Comparison of ENCODE assay signal across 13 cellular contexts in the genomic region with DNA sequence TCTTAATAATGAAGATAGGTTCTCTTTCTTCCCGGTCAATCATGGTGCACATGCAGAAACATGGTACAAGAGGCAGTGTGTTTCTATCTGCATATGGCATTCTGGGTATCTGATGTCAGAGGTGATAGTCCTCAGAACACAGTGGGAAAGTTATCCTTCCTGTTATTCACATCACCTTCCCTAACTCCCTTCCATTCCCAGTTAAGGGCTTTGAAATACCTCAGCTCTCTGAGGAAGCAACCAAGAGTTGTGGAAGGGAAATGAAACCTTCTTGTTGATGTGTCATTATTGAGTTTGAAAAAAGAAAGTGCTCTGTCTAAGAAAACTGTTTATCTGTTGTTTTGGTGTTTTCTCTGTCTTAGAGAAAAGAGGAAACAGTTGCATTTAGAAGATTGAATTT. TPM values are rescaled to one million over a fixed set of nuclear protein-coding genes. Genes with fewer than 3 reads are reported as not detected.
DNase-seq lines count a peak whose midpoint lies in the region; ATAC-seq and TF ChIP-seq lines count a peak whose summit lies in the region.
"Had no signal": no experiment of that assay in that cellular context is flagged by ENCODE, and none has a peak within 500 bp of the region (broad histone marks: within the 10 kb centered on the region; RNA-seq: fewer than 3 reads in every experiment).

No MANE protein-coding gene starts in this region.

- H3K4me1 ChIP-seq in osteoblast (ENCODE audit: insufficient read depth, low read length): no peaks in the 10 kb centered on the region

- peaks cover 29% of the 10 kb centered on the region for H3K4me1 Mint-ChIP-seq in activated T-helper 1 cell treated with anti-CD3 and anti-CD28 coated beads, Interleukin-12 subunit alpha, Interleukin-12 subunit beta, Interleukin-2, Interleukin-4 antibody, amounts not matched to agents 30 ng/mL and 10 ng/mL and 1 ng/mL, durations not matched to agents 14 hours and 24 hours and 36 hours (ENCODE audit: low read depth)
- H3K4me1 Mint-ChIP-seq in activated naive CD4-positive, alpha-beta T cell treated with anti-CD3 and anti-CD28 coated beads for 36 hours (ENCODE audit: low read depth): peaks cover 2% of the 10 kb centered on the region

- peak overlapping the region; percentile 37 for H3K4me3 Mint-ChIP-seq in activated T-helper 1 cell treated with anti-CD3 and anti-CD28 coated beads, Interleukin-12 subunit alpha, Interleukin-12 subunit beta, Interleukin-2, Interleukin-4 antibody, amounts not matched to agents 30 ng/mL and 10 ng/mL and 1 ng/mL, durations not matched to agents 14 hours and 24 hours and 36 hours
- H3K4me3 Mint-ChIP-seq in activated naive CD4-positive, alpha-beta T cell treated with anti-CD3 and anti-CD28 coated beads for 36 hours: no peak overlapping the region
- H3K4me3 Mint-ChIP-seq: H9 had no signal

- H2AFZ ChIP-seq in osteoblast (ENCODE audit: low read length): no peak overlapping the region

- CTCF ChIA-PET in activated naive CD4-positive, alpha-beta T cell treated with anti-CD3 and anti-CD28 coated beads for 36 hours (lab: Charles Lee): no interaction called here

- no peak overlapping the region for H3K27ac Mint-ChIP-seq in activated T-helper 1 cell treated with anti-CD3 and anti-CD28 coated beads, Interleukin-12 subunit alpha, Interleukin-12 subunit beta, Interleukin-2, Interleukin-4 antibody, amounts not matched to agents 30 ng/mL and 10 ng/mL and 1 ng/mL, durations not matched to agents 14 hours and 24 hours and 36 hours
- H3K27ac Mint-ChIP-seq in activated naive CD4-positive, alpha-beta T cell treated with anti-CD3 and anti-CD28 coated beads for 36 hours: no peak overlapping the region

- H3K4me2 ChIP-seq in osteoblast (ENCODE audit: insufficient read depth, low read length): no peak overlapping the region

- H3K79me2 ChIP-seq in osteoblast (ENCODE audit: insufficient read depth, low read length): no peaks in the 10 kb centered on the region

- no peak overlapping the region for H3K27ac ChIP-seq in osteoblast (ENCODE audit: low read depth, low read length)
- H3K27ac ChIP-seq: SK-N-MC had no signal

- intact Hi-C loops in activated T-helper 1 cell treated with anti-CD3 and anti-CD28 coated beads, Interleukin-12 subunit alpha, Interleukin-12 subunit beta, Interleukin-2, Interleukin-4 antibody, amounts not matched to agents 30 ng/mL and 10 ng/mL and 1 ng/mL, durations not matched to agents 14 hours and 24 hours and 36 hours (cut with micrococcal nuclease): no loop called here
- intact Hi-C loops in activated naive CD4-positive, alpha-beta T cell treated with anti-CD3 and anti-CD28 coated beads for 36 hours (cut with micrococcal nuclease): no loop called here

- peak; percentile 90 for ATAC-seq in GM18502 (IDR thresholded peaks at IDR 0.05; ENCODE audit: poor library complexity, unreplicated experiment)
- peak; percentile 85 for ATAC-seq in GM21423 (IDR thresholded peaks at IDR 0.05; ENCODE audit: unreplicated experiment)
- peak; percentile 68 for ATAC-seq in HG03139 (IDR thresholded peaks at IDR 0.05; ENCODE audit: unreplicated experiment)

- no peaks in the 10 kb centered on the region for H3K9me3 Mint-ChIP-seq in activated T-helper 1 cell treated with anti-CD3 and anti-CD28 coated beads, Interleukin-12 subunit alpha, Interleukin-12 subunit beta, Interleukin-2, Interleukin-4 antibody, amounts not matched to agents 30 ng/mL and 10 ng/mL and 1 ng/mL, durations not matched to agents 14 hours and 24 hours and 36 hours
- no peaks in the 10 kb centered on the region for H3K9me3 Mint-ChIP-seq in activated naive CD4-positive, alpha-beta T cell treated with anti-CD3 and anti-CD28 coated beads for 36 hours
- H3K9me3 Mint-ChIP-seq: H9 had no signal

- peaks cover 6% of the 10 kb centered on the region for H3K27me3 ChIP-seq in osteoblast (ENCODE audit: insufficient read depth, low read length)

- H3K9me3 ChIP-seq in osteoblast (ENCODE audit: low read depth, low read length): no peaks in the 10 kb centered on the region

- H3K36me3 Mint-ChIP-seq in activated T-helper 1 cell treated with anti-CD3 and anti-CD28 coated beads, Interleukin-12 subunit alpha, Interleukin-12 subunit beta, Interleukin-2, Interleukin-4 antibody, amounts not matched to agents 30 ng/mL and 10 ng/mL and 1 ng/mL, durations not matched to agents 14 hours and 24 hours and 36 hours (ENCODE audit: low read depth): no peaks in the 10 kb centered on the region
- no peaks in the 10 kb centered on the region for H3K36me3 Mint-ChIP-seq in activated naive CD4-positive, alpha-beta T cell treated with anti-CD3 and anti-CD28 coated beads for 36 hours (ENCODE audit: low read depth)

- no peaks in the 10 kb centered on the region for H4K20me1 ChIP-seq in osteoblast (ENCODE audit: insufficient read depth, low read length)

- no peak overlapping the region for H3K4me3 ChIP-seq in osteoblast (ENCODE audit: insufficient read depth, low read length)
- H3K4me3 ChIP-seq: SK-N-MC had no signal

- TF ChIP-seq CTCF in osteoblast (IDR thresholded peaks at IDR 0.05; ENCODE audit: extremely low read depth, low read depth, low read length): no peak

- DNase-seq in activated T-helper 1 cell treated with anti-CD3 and anti-CD28 coated beads, Interleukin-12 subunit alpha, Interleukin-12 subunit beta, Interleukin-2, Interleukin-4 antibody, amounts not matched to agents 30 ng/mL and 10 ng/mL and 1 ng/mL, durations not matched to agents 14 hours and 24 hours and 36 hours (ENCODE audit: low spot score): no peak
- DNase-seq in NCI-H345 treated with DMSO at 0.1 percent for 48 hours (lab: John Stamatoyannopoulos, UW; ENCODE audit: unreplicated experiment) (no peak), hepatic stellate cell (ENCODE audit: low spot score) (no peak), osteoblast (ENCODE audit: insufficient read length, low spot score, missing footprints) (no peak)
- no peak for DNase-seq in activated naive CD4-positive, alpha-beta T cell treated with anti-CD3 and anti-CD28 coated beads for 36 hours
- DNase-seq: COR-L47, H9, NCI-H146, nucleus accumbens had no signal

- H3K36me3 ChIP-seq in osteoblast (ENCODE audit: insufficient read depth, low read length): no peaks in the 10 kb centered on the region

- peaks cover 21% of the 10 kb centered on the region for H3K27me3 Mint-ChIP-seq in activated T-helper 1 cell treated with anti-CD3 and anti-CD28 coated beads, Interleukin-12 subunit alpha, Interleukin-12 subunit beta, Interleukin-2, Interleukin-4 antibody, amounts not matched to agents 30 ng/mL and 10 ng/mL and 1 ng/mL, durations not matched to agents 14 hours and 24 hours and 36 hours (ENCODE audit: insufficient read depth)
- H3K27me3 Mint-ChIP-seq in activated naive CD4-positive, alpha-beta T cell treated with anti-CD3 and anti-CD28 coated beads for 36 hours (ENCODE audit: low read depth): peaks cover 7% of the 10 kb centered on the region

RNA-seq across cellular contexts. Expression of gene P2RY13, which starts 21.9 kb away (rescaled TPM):
- not detected in 2 replicates for total RNA-seq in activated T-helper 1 cell treated with anti-CD3 and anti-CD28 coated beads, Interleukin-12 subunit alpha, Interleukin-12 subunit beta, Interleukin-2, Interleukin-4 antibody, amounts not matched to agents 30 ng/mL and 10 ng/mL and 1 ng/mL, durations not matched to agents 14 hours and 24 hours and 36 hours
- total RNA-seq in osteoblast: not detected in 2 replicates
- not detected for total RNA-seq in activated naive CD4-positive, alpha-beta T cell treated with anti-CD3 and anti-CD28 coated beads for 36 hours
- total RNA-seq: H9 had no signal

RNA-seq across cellular contexts. Expression of gene P2RY12, which starts 33.3 kb away (rescaled TPM):
- not detected in 2 replicates for total RNA-seq in activated T-helper 1 cell treated with anti-CD3 and anti-CD28 coated beads, Interleukin-12 subunit alpha, Interleukin-12 subunit beta, Interleukin-2, Interleukin-4 antibody, amounts not matched to agents 30 ng/mL and 10 ng/mL and 1 ng/mL, durations not matched to agents 14 hours and 24 hours and 36 hours
- total RNA-seq in osteoblast: not detected in 2 replicates
- not detected for total RNA-seq in activated naive CD4-positive, alpha-beta T cell treated with anti-CD3 and anti-CD28 coated beads for 36 hours
- total RNA-seq: H9 had no signal

RNA-seq across cellular contexts. Expression of gene GPR87, which starts 34.6 kb away (rescaled TPM):
- 0.62 and 0.93 TPM in 2 replicates for total RNA-seq in activated T-helper 1 cell treated with anti-CD3 and anti-CD28 coated beads, Interleukin-12 subunit alpha, Interleukin-12 subunit beta, Interleukin-2, Interleukin-4 antibody, amounts not matched to agents 30 ng/mL and 10 ng/mL and 1 ng/mL, durations not matched to agents 14 hours and 24 hours and 36 hours
- not detected in 2 replicates for total RNA-seq in osteoblast
- under 1 TPM in 1 of 2 experiments, not detected in 1; 0.19 TPM for total RNA-seq in activated naive CD4-positive, alpha-beta T cell treated with anti-CD3 and anti-CD28 coated beads for 36 hours
